In genomic region chr1:229420765-229421164, GRCh38 we compare ENCODE assay signal across 19 cellular contexts. TPM values are rescaled to one million over a fixed set of nuclear protein-coding genes. Genes with fewer than 3 reads are reported as not detected.
A peak's percentile ranks its signal among the peaks of the same experiment; 100 is the strongest.
DNase-seq lines count a peak whose midpoint lies in the region; ATAC-seq and TF ChIP-seq lines count a peak whose summit lies in the region.
"Had no signal": no experiment of that assay in that cellular context is flagged by ENCODE, and none has a peak within 500 bp of the region (broad histone marks: within the 10 kb centered on the region; RNA-seq: fewer than 3 reads in every experiment).

No MANE protein-coding gene starts in this region.

- H4K20me1 ChIP-seq in HCT116 (ENCODE audit: insufficient read depth) = no peaks in the 10 kb centered on the region

- no peak overlapping the region for H2AFZ ChIP-seq in HCT116 (ENCODE audit: low read depth, low read length, poor library complexity, severe bottlenecking)
- H2AFZ ChIP-seq: parathyroid adenoma had no signal

- TF ChIP-seq RAD21 in HCT116 (IDR thresholded peaks at IDR 0.05; ENCODE audit: low read depth) = peak; percentile 45

- H3K79me2 ChIP-seq in HCT116 (ENCODE audit: insufficient read depth, low read length) = no peaks in the 10 kb centered on the region
- H3K79me2 ChIP-seq: parathyroid adenoma had no signal

- 0 out of 2 replicates have a peak, but pooled peaks cover 3% of the 10 kb centered on the region for H3K27me3 ChIP-seq in HCT116 (ENCODE audit: insufficient read depth, low read length)
- peaks cover 20% of the 10 kb centered on the region for H3K27me3 ChIP-seq in foreskin keratinocyte
- H3K27me3 ChIP-seq in colonic mucosa = no peaks in the 10 kb centered on the region
- H3K27me3 ChIP-seq: upper lobe of left lung had no signal

- H3K9ac ChIP-seq in HCT116 (ENCODE audit: low read length) = no peak overlapping the region
- H3K9ac ChIP-seq in colonic mucosa (ENCODE audit: low read depth in 2 of 2, low read length in 2 of 2) = no peak overlapping the region
- H3K9ac ChIP-seq: parathyroid adenoma had no signal

- TF ChIP-seq POLR2A in HCT116 (IDR thresholded peaks at IDR 0.05; ENCODE audit: borderline replicate concordance, extremely low read depth, insufficient read depth, insufficient read length) = no peak

- H3K4me3 ChIP-seq in HCT116 (replicated peaks in 1 of 2; ENCODE audit: low read depth in 1 of 2, low read length in 2 of 2) (no peak overlapping the region), colonic mucosa (no peak overlapping the region)
- H3K4me3 ChIP-seq: SK-N-MC, upper lobe of left lung had no signal

- ATAC-seq in HCT116 = peak; percentile 98
- no peak for ATAC-seq in foreskin keratinocyte
- no peak for ATAC-seq in GM18502 (IDR thresholded peaks at IDR 0.05; ENCODE audit: poor library complexity, unreplicated experiment)
- no peak for ATAC-seq in HG03159 (IDR thresholded peaks at IDR 0.05; ENCODE audit: unreplicated experiment)

- peak; percentile 7 for DNase-seq in NCI-H1694 treated with DMSO at 0.1 percent for 48 hours (lab: John Stamatoyannopoulos, UW)
- no peak for DNase-seq in NCI-H1694 (lab: John Stamatoyannopoulos, UW)
- peak; percentile 38 for DNase-seq in HCT116 (ENCODE audit: low read depth, low spot score)
- DNase-seq in NCI-H82 treated with DMSO at 0.1 percent for 48 hours (lab: John Stamatoyannopoulos, UW; ENCODE audit: unreplicated experiment) = peak; percentile 92
- DNase-seq in foreskin keratinocyte = no peak
- DNase-seq in colonic mucosa = no peak
- DNase-seq: activated effector memory CD4-positive, alpha-beta T cell treated with Interleukin-2 at 50 U/mL for 16 hours; CD4-positive, CD25-positive, alpha-beta regulatory T cell; GDM1; naive B cell; stimulated activated naive CD4-positive, alpha-beta T cell treated with Interleukin-2 at 50 U/mL for 16 hours; upper lobe of left lung had no signal

- no peak overlapping the region for H3K4me2 ChIP-seq in HCT116 (ENCODE audit: low read length)

- H3K36me3 ChIP-seq in HCT116 (ENCODE audit: control insufficient read depth in 1 of 2, insufficient read depth in 2 of 2, low read length in 2 of 2) = no peaks in the 10 kb centered on the region
- no peaks in the 10 kb centered on the region for H3K36me3 ChIP-seq in colonic mucosa
- H3K36me3 ChIP-seq: upper lobe of left lung had no signal

- H3K9me2 ChIP-seq in HCT116 (ENCODE audit: insufficient read depth) = no peaks in the 10 kb centered on the region

- POLR2A ChIA-PET in HCT116 (lab: Charles Lee) = interaction anchor here (1.0 kb wide), 1 partner anchor 10 kb away, joined by 4 read pairs; no protein-coding TSS in a partner anchor

- H3K4me1 ChIP-seq in HCT116 (ENCODE audit: control insufficient read depth in 1 of 2, insufficient read depth in 2 of 2, low read length in 2 of 2) = no peaks in the 10 kb centered on the region; a peak in 1 of 4 replicates
- no peaks in the 10 kb centered on the region for H3K4me1 ChIP-seq in foreskin keratinocyte
- no peaks in the 10 kb centered on the region for H3K4me1 ChIP-seq in colonic mucosa
- H3K4me1 ChIP-seq: parathyroid adenoma, upper lobe of left lung had no signal

- CTCF ChIA-PET in HCT116 (lab: Charles Lee) = interaction anchor here (0.9 to 1.6 kb wide), 4 partner anchors 21 to 729 kb away, joined by 3 to 4 read pairs (median 3); no protein-coding TSS in a partner anchor

- no TSS peak for BruUV-seq in HCT116 (replicated peaks; lab: Mats Ljungman, UMichigan)

- H3K27ac ChIP-seq in HCT116 (ENCODE audit: low read depth, low read length) (no peak overlapping the region), foreskin keratinocyte (no peak overlapping the region), colonic mucosa (no peak overlapping the region)
- H3K27ac ChIP-seq: HL-60, parathyroid adenoma, SK-N-MC, upper lobe of left lung had no signal

- H3K9me3 ChIP-seq in HCT116 (ENCODE audit: control insufficient read depth in 1 of 2, insufficient read depth in 1 of 2, low read depth in 1 of 2, low read length in 2 of 2) = no peaks in the 10 kb centered on the region
- H3K9me3 ChIP-seq in colonic mucosa = no peaks in the 10 kb centered on the region

- intact Hi-C loops in HCT116 (cut with micrococcal nuclease) = no loop called here
- intact Hi-C loops in colonic mucosa (cut with DNase I) = no loop called here

- RAD21 ChIA-PET in HCT116 (lab: Charles Lee; ENCODE audit: low non-redundant PET in 1 of 2, low total read pairs in 2 of 2, uncharacterized antibody in 2 of 2, unreplicated experiment in 2 of 2) = interaction anchor here in 1 of 2 experiments (0.8 kb wide), 1 partner anchor 61 kb away, joined by 3 read pairs; no protein-coding TSS in a partner anchor

- TF ChIP-seq CTCF in HCT116 (IDR thresholded peaks at IDR 0.05 in 2 of 3, conservative IDR thresholded peaks at IDR 0.05 in 1 of 3; ENCODE audit: borderline replicate concordance in 1 of 3, insufficient read depth in 1 of 3, low read depth in 2 of 3, low read length in 2 of 3) (peak; percentile 18 to 34 (median 22); a peak in 3 of 6 replicates), foreskin keratinocyte (conservative IDR thresholded peaks at IDR 0.05) (peak; percentile 22), colonic mucosa (IDR thresholded peaks at IDR 0.05) (no peak)

TF ChIP-seq in HCT116, 20 proteins besides CTCF, POLR2A, EP300 and RAD21:
- TF ChIP-seq JUND (IDR thresholded peaks at IDR 0.05) (no peak), EGR1 (IDR thresholded peaks at IDR 0.05; ENCODE audit: low read depth) (no peak), MAX (IDR thresholded peaks at IDR 0.05) (peak; percentile 75), YY1 (IDR thresholded peaks at IDR 0.05; ENCODE audit: extremely low read depth, insufficient replicate concordance, low read depth, low read length) (no peak), CBX3 (IDR thresholded peaks at IDR 0.05; ENCODE audit: low read depth) (peak; percentile 38; the same call in 1 of the 2 replicates), SP1 (IDR thresholded peaks at IDR 0.05; ENCODE audit: low read depth) (no peak), ATF3 (IDR thresholded peaks at IDR 0.05) (peak; percentile 39), TCF7L2 (IDR thresholded peaks at IDR 0.05; ENCODE audit: borderline replicate concordance, extremely low read depth, insufficient read depth, insufficient read length) (peak; percentile 71), ELF1 (IDR thresholded peaks at IDR 0.05; ENCODE audit: borderline replicate concordance, low read depth) (no peak)

RNA-seq across cellular contexts. Expression of gene ACTA1, which starts 13.1 kb away (rescaled TPM):
- total RNA-seq in HCT116 (2021; ENCODE audit: unreplicated experiment) (not detected), foreskin keratinocyte (not detected in 2 replicates), colonic mucosa (1 to 10 TPM in 1 of 2 donors, not detected in 1; 2.4 TPM)
- 0.15 and 0.18 TPM in 2 replicates for polyA plus RNA-seq in HCT116 (2012)
- not detected in 2 replicates for polyA plus RNA-seq in foreskin keratinocyte
- total RNA-seq: A673; activated CD8-positive, alpha-beta memory T cell treated with anti-CD3 and anti-CD28 coated beads for 36 hours; CD4-positive, CD25-positive, alpha-beta regulatory T cell had no signal
- polyA plus RNA-seq: CD4-positive, CD25-positive, alpha-beta regulatory T cell had no signal

Comparison
In these comparisons a context has a peak if more than half of its experiments do, and no peak if none do; other contexts are left out.
1. DNase-seq: peak in NCI-H1694 treated with DMSO at 0.1 percent for 48 hours (single experiment), HCT116 (single experiment) and NCI-H82 treated with DMSO at 0.1 percent for 48 hours (single experiment); none in NCI-H1694 (single experiment), foreskin keratinocyte (0 of 2) and colonic mucosa (single experiment).